Comparison of ENCODE assay signal across 24 cellular contexts in genomic region chr13:96848275-96848674, GRCh38.
DNase-seq lines count a peak whose midpoint lies in the region; ATAC-seq and TF ChIP-seq lines count a peak whose summit lies in the region.
"Had no signal": no experiment of that assay in that cellular context is flagged by ENCODE, and none has a peak within 500 bp of the region (broad histone marks: within the 10 kb centered on the region; RNA-seq: fewer than 3 reads in every experiment).

No MANE protein-coding gene starts in this region.

- H3K4me1 Mint-ChIP-seq in type B pancreatic cell (ENCODE audit: unreplicated experiment), result peaks cover 11% of the 10 kb centered on the region

- ATAC-seq in left lung, result peak; percentile 27
- ATAC-seq: HCT116, Right ventricle myocardium inferior, SK-N-SH treated with all-trans-retinoic acid at 6 μM for 48 hours had no signal

- H3K27ac Mint-ChIP-seq in type B pancreatic cell, result no peak overlapping the region
- H3K27ac Mint-ChIP-seq: CD4-positive, alpha-beta T cell had no signal

- peaks cover 0 to under 1% of the 10 kb centered on the region in 2 donors for H3K9me3 ChIP-seq in left lung
- H3K9me3 ChIP-seq: SJCRH30 had no signal

- no peak for TF ChIP-seq CTCF in left lung (IDR thresholded peaks at IDR 0.05)
- TF ChIP-seq CTCF in type B pancreatic cell (conservative IDR thresholded peaks at IDR 0.05), result no peak

- DNase-seq in NCI-H748 (lab: John Stamatoyannopoulos, UW; ENCODE audit: unreplicated experiment) (peak; percentile 17), NCI-H748 treated with DMSO at 0.1 percent for 48 hours (lab: John Stamatoyannopoulos, UW) (no peak), NCI-H510A (lab: John Stamatoyannopoulos, UW) (peak; percentile 5), left lung (no peak), type B pancreatic cell (ENCODE audit: extremely low spot score, unreplicated experiment) (no peak), D341Med (ENCODE audit: low spot score) (no peak)
- DNase-seq in stimulated activated CD4-positive, alpha-beta T cell treated with anti-CD3 and anti-CD28 coated beads, Interleukin-4, amount 100 ng/mL, for 4 hours, result no peak
- DNase-seq: AML-193; CD4-positive, alpha-beta T cell; COR-L47; DMS79 treated with DMSO at 0.1 percent for 48 hours; GF-D8; NCI-H1048; NCI-H1436; NCI-H187; NCI-H446; NCI-H526 treated with DMSO at 0.1 percent for 48 hours; NK-92 treated with Interleukin-12 subunit alpha and Interleukin-12 subunit beta, amount 100 ng/mL, for 24 hours; PC-9; SJCRH30 had no signal

- no peaks in the 10 kb centered on the region for H3K9me3 Mint-ChIP-seq in type B pancreatic cell

- no peaks in the 10 kb centered on the region for H3K4me1 ChIP-seq in left lung
- H3K4me1 ChIP-seq: BLaER1 treated with 17β-estradiol and CSF1 and Interleukin-3, amounts not matched to agents 10 nM and 100 nM; SJCRH30 had no signal

- peak overlapping the region; percentile 66 for H3K4me3 Mint-ChIP-seq in type B pancreatic cell
- H3K4me3 Mint-ChIP-seq: CD4-positive, alpha-beta T cell had no signal

- H3K27ac ChIP-seq in left lung, result no peak overlapping the region
- H3K27ac ChIP-seq: BLaER1 treated with 17β-estradiol and CSF1 and Interleukin-3, amounts not matched to agents 10 nM and 100 nM; PC-9; SJCRH30 had no signal

- no peak overlapping the region for H3K4me3 ChIP-seq in left lung
- H3K4me3 ChIP-seq: BLaER1 treated with 17β-estradiol and CSF1 and Interleukin-3, amounts not matched to agents 10 nM and 100 nM; PC-9; SJCRH30 had no signal

- no peaks in the 10 kb centered on the region for H3K36me3 ChIP-seq in left lung
- H3K36me3 ChIP-seq: BLaER1 treated with 17β-estradiol and CSF1 and Interleukin-3, amounts not matched to agents 10 nM and 100 nM; SJCRH30 had no signal

- no peaks in the 10 kb centered on the region for H3K27me3 ChIP-seq in left lung
- H3K27me3 ChIP-seq: BLaER1 treated with 17β-estradiol and CSF1 and Interleukin-3, amounts not matched to agents 10 nM and 100 nM; SJCRH30 had no signal

- intact Hi-C loops in left lung (cut with DNase I), result no loop called here

- H3K36me3 Mint-ChIP-seq in type B pancreatic cell, result no peaks in the 10 kb centered on the region

- H3K27me3 Mint-ChIP-seq in type B pancreatic cell, result no peaks in the 10 kb centered on the region
- H3K27me3 Mint-ChIP-seq: CD4-positive, alpha-beta T cell had no signal

Comparison
In these comparisons a context has a peak if more than half of its experiments do, and no peak if none do; other contexts are left out.
1. DNase-seq: peak in NCI-H748 (single experiment) and NCI-H510A (single experiment); none in NCI-H748 treated with DMSO at 0.1 percent for 48 hours (single experiment), left lung (0 of 2), type B pancreatic cell (single experiment), stimulated activated CD4-positive, alpha-beta T cell treated with anti-CD3 and anti-CD28 coated beads, Interleukin-4, amount 100 ng/mL, for 4 hours (0 of 2) and D341Med (single experiment).